16 cellular contexts compared by ENCODE assay signal in the genomic region with DNA sequence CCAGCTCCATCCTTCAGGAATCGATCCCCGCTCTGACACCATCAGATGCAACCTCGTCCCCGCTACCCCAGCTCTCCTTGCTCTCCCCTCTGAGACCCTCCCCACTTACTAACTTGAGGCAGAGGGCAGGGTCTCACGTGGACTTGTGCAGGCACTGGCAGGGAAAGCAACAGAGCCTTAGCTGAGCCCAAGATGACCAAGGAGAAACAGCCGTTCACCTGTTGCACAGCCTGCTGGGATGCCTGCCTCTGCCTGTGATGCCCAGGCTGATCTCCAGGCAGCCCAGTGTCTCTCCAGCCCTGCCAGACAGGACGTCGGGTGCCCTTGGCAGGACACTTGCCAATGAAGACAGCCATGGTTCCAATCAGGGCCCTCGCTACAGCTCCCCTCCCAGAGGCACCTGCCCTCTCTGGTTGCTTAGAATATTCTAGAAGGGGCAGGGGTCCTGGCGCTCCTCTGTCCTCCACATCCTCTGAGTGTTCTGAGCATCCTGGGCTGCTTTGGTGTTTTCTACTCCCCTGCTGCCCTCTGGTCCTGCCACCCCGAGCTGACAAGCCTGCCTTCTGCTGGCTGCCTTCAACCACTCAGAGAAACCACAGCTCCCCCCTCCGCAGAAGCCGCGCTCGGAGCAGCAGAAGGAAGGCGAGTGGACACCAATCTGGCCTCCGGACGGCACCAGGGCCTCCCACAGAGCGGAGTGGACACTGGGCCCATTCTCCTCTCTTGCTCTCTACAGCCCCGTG. TPM values are rescaled to one million over a fixed set of nuclear protein-coding genes. Genes with fewer than 3 reads are reported as not detected.
DNase-seq lines count a peak whose midpoint lies in the region; ATAC-seq and TF ChIP-seq lines count a peak whose summit lies in the region.
"Had no signal": no experiment of that assay in that cellular context is flagged by ENCODE, and none has a peak within 500 bp of the region (broad histone marks: within the 10 kb centered on the region; RNA-seq: fewer than 3 reads in every experiment).

No MANE protein-coding gene starts in this region.

- no peak for TF ChIP-seq POLR2A in gastroesophageal sphincter (IDR thresholded peaks at IDR 0.05)

- no peaks in the 10 kb centered on the region for H3K36me3 Mint-ChIP-seq in neural crest cell (ENCODE audit: low read depth)
- H3K36me3 Mint-ChIP-seq in activated CD4-positive, alpha-beta T cell treated with anti-CD3 and anti-CD28 coated beads, Interleukin-2, amount 10 ng/mL, durations not matched to agents 24 days and 14 days (ENCODE audit: low read depth), result no peaks in the 10 kb centered on the region
- H3K36me3 Mint-ChIP-seq: activated naive CD4-positive, alpha-beta T cell treated with anti-CD3 and anti-CD28 coated beads, Interleukin-2, amount 10 ng/mL, durations not matched to agents 7 days and 5 days; naive thymus-derived CD8-positive, alpha-beta T cell had no signal

- DNase-seq in WERI-Rb-1 (no peak), neural crest cell (ENCODE audit: low read depth, low spot score) (no peak), NCI-H2227 treated with DMSO at 0.1 percent for 48 hours (lab: John Stamatoyannopoulos, UW) (no peak), dermis blood vessel endothelial cell (no peak)
- no peak for DNase-seq in activated CD4-positive, alpha-beta T cell treated with anti-CD3 and anti-CD28 coated beads, Interleukin-2, amount 10 ng/mL, durations not matched to agents 24 days and 14 days
- DNase-seq: activated naive CD4-positive, alpha-beta T cell treated with anti-CD3 and anti-CD28 coated beads, Interleukin-2, amount 10 ng/mL, durations not matched to agents 7 days and 5 days; CD8-positive, alpha-beta T cell; effector memory CD4-positive, alpha-beta T cell; naive thymus-derived CD8-positive, alpha-beta T cell; NCI-H1930; stimulated activated CD4-positive, alpha-beta T cell treated with anti-CD3 and anti-CD28 coated beads, Interleukin-4, amount 100 ng/mL, for 24 hours; thyroid gland had no signal

- peaks cover 23% of the 10 kb centered on the region for H3K36me3 ChIP-seq in WERI-Rb-1
- H3K36me3 ChIP-seq in gastroesophageal sphincter, result peaks cover 0 to 21% of the 10 kb centered on the region in 2 donors
- H3K36me3 ChIP-seq: thyroid gland had no signal

- 40 to 74% methylated on average over 2 to 4 of the region's 20 CpGs for WGBS in gastroesophageal sphincter (ENCODE audit: low coverage in 1 of 2), 2 donors

- H3K4me3 ChIP-seq in WERI-Rb-1 (ENCODE audit: low read depth, low read length) (no peak overlapping the region), gastroesophageal sphincter (peak overlapping the region in 1 of 2 donors; percentile 16)
- H3K4me3 ChIP-seq: thyroid gland had no signal

- H3K27ac Mint-ChIP-seq in neural crest cell (ENCODE audit: unreplicated experiment), result peak overlapping the region; percentile 84
- no peak overlapping the region for H3K27ac Mint-ChIP-seq in activated CD4-positive, alpha-beta T cell treated with anti-CD3 and anti-CD28 coated beads, Interleukin-2, amount 10 ng/mL, durations not matched to agents 24 days and 14 days
- H3K27ac Mint-ChIP-seq: activated naive CD4-positive, alpha-beta T cell treated with anti-CD3 and anti-CD28 coated beads, Interleukin-2, amount 10 ng/mL, durations not matched to agents 7 days and 5 days; CD8-positive, alpha-beta T cell had no signal

- no peaks in the 10 kb centered on the region for H3K9me3 Mint-ChIP-seq in neural crest cell
- no peaks in the 10 kb centered on the region for H3K9me3 Mint-ChIP-seq in activated CD4-positive, alpha-beta T cell treated with anti-CD3 and anti-CD28 coated beads, Interleukin-2, amount 10 ng/mL, durations not matched to agents 24 days and 14 days
- H3K9me3 Mint-ChIP-seq: activated naive CD4-positive, alpha-beta T cell treated with anti-CD3 and anti-CD28 coated beads, Interleukin-2, amount 10 ng/mL, durations not matched to agents 7 days and 5 days; CD8-positive, alpha-beta T cell; naive thymus-derived CD8-positive, alpha-beta T cell had no signal

- H3K4me1 ChIP-seq in gastroesophageal sphincter, result peaks cover 12 to 99% (median 71%) of the 10 kb centered on the region in 3 donors

- ATAC-seq in gastroesophageal sphincter (no peak), GM21619 (IDR thresholded peaks at IDR 0.05; ENCODE audit: unreplicated experiment) (no peak)
- ATAC-seq: CD8-positive, alpha-beta T cell; HepG2; naive thymus-derived CD8-positive, alpha-beta T cell had no signal

- TF ChIP-seq CTCF in WERI-Rb-1 (IDR thresholded peaks at IDR 0.05; ENCODE audit: low read depth, low read length), result 0 out of 2 replicates have a peak, but pooled peaks have one; percentile 5
- TF ChIP-seq CTCF in gastroesophageal sphincter (IDR thresholded peaks at IDR 0.05), result peak in 1 of 4 experiments; percentile 44
- no peak for TF ChIP-seq CTCF in neural crest cell (conservative IDR thresholded peaks at IDR 0.05)

- H3K27me3 ChIP-seq in WERI-Rb-1 (ENCODE audit: insufficient read depth, low read depth, severe bottlenecking) (no peaks in the 10 kb centered on the region), gastroesophageal sphincter (no peaks in the 10 kb centered on the region)
- H3K27me3 ChIP-seq: thyroid gland had no signal

- H3K27ac ChIP-seq in WERI-Rb-1 (no peak overlapping the region), gastroesophageal sphincter (peak overlapping the region in 3 of 4 donors; percentile 66 to 78 (median 70)), temporal lobe (ENCODE audit: low read depth, low read length) (peak overlapping the region; percentile 62)

- TF ChIP-seq EP300 in gastroesophageal sphincter (IDR thresholded peaks at IDR 0.05), result no peak

- H3K4me1 Mint-ChIP-seq in neural crest cell, result peaks cover 82% of the 10 kb centered on the region
- H3K4me1 Mint-ChIP-seq in activated CD4-positive, alpha-beta T cell treated with anti-CD3 and anti-CD28 coated beads, Interleukin-2, amount 10 ng/mL, durations not matched to agents 24 days and 14 days, result peaks cover 10% of the 10 kb centered on the region

- H3K4me3 Mint-ChIP-seq in neural crest cell, result no peak overlapping the region
- H3K4me3 Mint-ChIP-seq in activated CD4-positive, alpha-beta T cell treated with anti-CD3 and anti-CD28 coated beads, Interleukin-2, amount 10 ng/mL, durations not matched to agents 24 days and 14 days, result no peak overlapping the region
- H3K4me3 Mint-ChIP-seq: activated naive CD4-positive, alpha-beta T cell treated with anti-CD3 and anti-CD28 coated beads, Interleukin-2, amount 10 ng/mL, durations not matched to agents 7 days and 5 days; CD8-positive, alpha-beta T cell; naive thymus-derived CD8-positive, alpha-beta T cell had no signal

- H3K27me3 Mint-ChIP-seq in neural crest cell (ENCODE audit: low read depth), result no peaks in the 10 kb centered on the region
- no peaks in the 10 kb centered on the region for H3K27me3 Mint-ChIP-seq in activated CD4-positive, alpha-beta T cell treated with anti-CD3 and anti-CD28 coated beads, Interleukin-2, amount 10 ng/mL, durations not matched to agents 24 days and 14 days
- H3K27me3 Mint-ChIP-seq: naive thymus-derived CD8-positive, alpha-beta T cell had no signal

- H3K9me3 ChIP-seq in WERI-Rb-1 (ENCODE audit: severe bottlenecking), result no peaks in the 10 kb centered on the region
- H3K9me3 ChIP-seq in gastroesophageal sphincter, result no peaks in the 10 kb centered on the region
- H3K9me3 ChIP-seq: thyroid gland had no signal

- intact Hi-C loops in activated CD4-positive, alpha-beta T cell treated with anti-CD3 and anti-CD28 coated beads, Interleukin-2, amount 10 ng/mL, durations not matched to agents 24 days and 14 days (cut with micrococcal nuclease), result no loop called here

RNA-seq across cellular contexts. Expression of a gene that starts 6.7 kb away (rescaled TPM):
- 1 to 10 TPM; 1.6 to 9.0 (median 3.8) TPM for total RNA-seq in gastroesophageal sphincter
- 1.2 TPM in 2 replicates for total RNA-seq in neural crest cell
- 1.7 TPM for total RNA-seq in temporal lobe
- total RNA-seq in dermis blood vessel endothelial cell, result 1.5 and 5.1 TPM in 2 replicates
- total RNA-seq in activated CD4-positive, alpha-beta T cell treated with anti-CD3 and anti-CD28 coated beads, Interleukin-2, amount 10 ng/mL, durations not matched to agents 24 days and 14 days, result 0.56 TPM in 1 of 2 replicates, not detected in the other
- total RNA-seq: HepG2 had no signal

RNA-seq across cellular contexts. Expression of a gene that starts 28.9 kb away (rescaled TPM):
- total RNA-seq in gastroesophageal sphincter (100 to 1,000 TPM; 172 to 315 (median 211) TPM), neural crest cell (58.5 and 60.2 TPM in 2 replicates), temporal lobe (70.6 TPM), dermis blood vessel endothelial cell (57.9 and 95.3 TPM in 2 replicates)
- 0.54 and 0.64 TPM in 2 replicates for total RNA-seq in activated CD4-positive, alpha-beta T cell treated with anti-CD3 and anti-CD28 coated beads, Interleukin-2, amount 10 ng/mL, durations not matched to agents 24 days and 14 days

RNA-seq across cellular contexts. Expression of a gene that starts 55.6 kb away (rescaled TPM):
- total RNA-seq in gastroesophageal sphincter, result 10 to 100 TPM; 26.6 to 44.0 (median 34.6) TPM
- total RNA-seq in neural crest cell, result 59.0 and 63.2 TPM in 2 replicates
- 17.9 TPM for total RNA-seq in temporal lobe
- 22.8 and 24.7 TPM in 2 replicates for total RNA-seq in dermis blood vessel endothelial cell
- 128 TPM in 2 replicates for total RNA-seq in activated CD4-positive, alpha-beta T cell treated with anti-CD3 and anti-CD28 coated beads, Interleukin-2, amount 10 ng/mL, durations not matched to agents 24 days and 14 days

Comparison
In these comparisons a context has a peak if more than half of its experiments do, and no peak if none do; other contexts are left out.
1. RNA of a gene that starts 28.9 kb away (total RNA-seq): 172 to 315 TPM in gastroesophageal sphincter, 70.6 TPM in temporal lobe (single experiment), 58.5 to 60.2 TPM in neural crest cell and 57.9 to 95.3 TPM in dermis blood vessel endothelial cell; 0.54 to 0.64 TPM in activated CD4-positive, alpha-beta T cell treated with anti-CD3 and anti-CD28 coated beads, Interleukin-2, amount 10 ng/mL, durations not matched to agents 24 days and 14 days; every median in the first group is over 10 times any median in the second.